11 cellular contexts compared by ENCODE assay signal in the genomic region with DNA sequence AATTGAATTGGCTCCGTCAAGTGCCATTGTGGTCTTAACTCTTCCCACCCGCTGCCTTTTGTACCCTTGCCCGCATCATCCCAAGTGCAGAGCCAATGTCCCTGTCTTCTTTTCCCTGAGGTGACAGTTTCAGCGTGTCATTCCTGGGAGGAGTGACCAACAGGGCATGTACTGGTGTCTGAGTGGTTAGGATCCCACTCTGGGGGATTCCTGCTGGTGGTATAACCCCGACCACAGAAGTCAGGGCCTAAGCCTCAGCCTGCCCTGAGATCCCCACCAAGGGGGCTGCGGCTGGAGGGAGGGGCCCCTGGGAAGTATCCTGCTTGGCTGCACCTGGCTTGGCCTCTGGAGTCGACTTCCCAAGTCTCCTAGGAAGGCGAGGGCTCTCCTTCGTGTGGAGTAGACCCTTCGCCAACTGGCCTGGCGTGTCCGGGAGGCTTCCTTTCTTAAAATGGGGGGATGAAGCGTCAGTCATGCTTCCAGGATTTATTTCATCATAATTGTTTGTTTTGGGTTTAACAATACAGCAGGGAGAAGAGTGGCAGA. TPM values are rescaled to one million over a fixed set of nuclear protein-coding genes. Genes with fewer than 3 reads are reported as not detected.
A peak's percentile ranks its signal among the peaks of the same experiment; 100 is the strongest.
DNase-seq lines count a peak whose midpoint lies in the region; ATAC-seq and TF ChIP-seq lines count a peak whose summit lies in the region.
"Had no signal": no experiment of that assay in that cellular context is flagged by ENCODE, and none has a peak within 500 bp of the region (broad histone marks: within the 10 kb centered on the region; RNA-seq: fewer than 3 reads in every experiment).

No MANE protein-coding gene starts in this region.

- peak overlapping the region; percentile 75 for H3K4me2 ChIP-seq in skeletal muscle satellite cell (ENCODE audit: low read length)

- H3K27me3 ChIP-seq in ACC112 (ENCODE audit: insufficient read depth, low read length) = no peaks in the 10 kb centered on the region
- H3K27me3 ChIP-seq in SJSA1 (replicated peaks) = no peaks in the 10 kb centered on the region
- no peaks in the 10 kb centered on the region for H3K27me3 ChIP-seq in foreskin keratinocyte
- no peaks in the 10 kb centered on the region for H3K27me3 ChIP-seq in skeletal muscle satellite cell (ENCODE audit: control insufficient read depth, insufficient read depth, low read length)

- no peak for TF ChIP-seq CTCF in foreskin keratinocyte (conservative IDR thresholded peaks at IDR 0.05)

- H3K27ac ChIP-seq in ACC112 (ENCODE audit: low read depth, low read length) (peak overlapping the region; percentile 96; the same call in 1 of the 2 replicates), SJSA1 (peak overlapping the region; percentile 93), foreskin keratinocyte (peak overlapping the region; percentile 53)

- no peak for ATAC-seq in foreskin keratinocyte
- ATAC-seq in GM18511 (IDR thresholded peaks at IDR 0.05; ENCODE audit: unreplicated experiment) = no peak

- H3K9ac ChIP-seq in skeletal muscle satellite cell (ENCODE audit: low read depth, low read length) = peak overlapping the region; percentile 71

- H3K4me1 ChIP-seq in ACC112 (ENCODE audit: control insufficient read depth, insufficient read depth, low read length, unreplicated experiment) (peaks cover 74% of the 10 kb centered on the region), SJSA1 (replicated peaks) (peaks cover 64% of the 10 kb centered on the region), foreskin keratinocyte (peaks cover 44% of the 10 kb centered on the region), skeletal muscle satellite cell (ENCODE audit: control insufficient read depth, insufficient read depth, low read length) (peaks cover 85% of the 10 kb centered on the region)

- DNase-seq in SJSA1 (ENCODE audit: low read depth in 1 of 2, low spot score in 2 of 2) = no peak
- DNase-seq in foreskin keratinocyte = no peak
- no peak for DNase-seq in germinal center (ENCODE audit: low spot score)
- DNase-seq in putamen (ENCODE audit: low spot score) = no peak
- DNase-seq in DMS153 (lab: John Stamatoyannopoulos, UW) = no peak
- DNase-seq: activated CD4-positive, CD25-positive, alpha-beta regulatory T cell treated with anti-CD3 and anti-CD28 coated beads, Interleukin-2, amount 50 U/mL, for 72 hours; activated T-cell treated with anti-CD3 and anti-CD28 coated beads for 4 hours; DND-41 had no signal

- no peak overlapping the region for H2AFZ ChIP-seq in ACC112 (ENCODE audit: low read length, unreplicated experiment)

- H3K79me2 ChIP-seq in ACC112 (ENCODE audit: control insufficient read depth, insufficient read depth, low read length, unreplicated experiment) = peaks cover 89% of the 10 kb centered on the region

- no peak overlapping the region for H3K4me3 ChIP-seq in ACC112 (ENCODE audit: low read depth, low read length)
- H3K4me3 ChIP-seq in SJSA1 = no peak overlapping the region
- H3K4me3 ChIP-seq in skeletal muscle satellite cell (ENCODE audit: low read length) = no peak overlapping the region

- H3K9me3 ChIP-seq in SJSA1 (replicated peaks) (no peaks in the 10 kb centered on the region), skeletal muscle satellite cell (replicated peaks; ENCODE audit: low read length) (no peaks in the 10 kb centered on the region)

- H3K36me3 ChIP-seq in ACC112 (ENCODE audit: insufficient read depth, low read length) = 0 out of 2 replicates have a peak, but pooled peaks cover 2% of the 10 kb centered on the region
- H3K36me3 ChIP-seq in SJSA1 = peaks cover 14% of the 10 kb centered on the region; the same call in 1 of the 2 replicates
- peaks cover 23% of the 10 kb centered on the region for H3K36me3 ChIP-seq in skeletal muscle satellite cell (ENCODE audit: insufficient read depth, low read length)

RNA-seq across cellular contexts. Expression of gene NFIX, which starts 40.6 kb away (rescaled TPM):
- 9.4 and 10.9 TPM in 2 replicates for total RNA-seq in SJSA1 (2014; rRNA removed; shearing (Covaris generic))
- total RNA-seq in foreskin keratinocyte = 9.4 and 13.0 TPM in 2 replicates
- 3.3 and 5.3 TPM in 2 replicates for polyA plus RNA-seq in foreskin keratinocyte
- total RNA-seq in skeletal muscle satellite cell (2012; rRNA removed) = 41.6 and 60.9 TPM in 2 replicates
